Comparison of ENCODE assay signal across 17 cellular contexts in genomic region chr5:143624465-143624864, GRCh38.
A peak's percentile ranks its signal among the peaks of the same experiment; 100 is the strongest.
DNase-seq lines count a peak whose midpoint lies in the region; ATAC-seq and TF ChIP-seq lines count a peak whose summit lies in the region.
"Had no signal": no experiment of that assay in that cellular context is flagged by ENCODE, and none has a peak within 500 bp of the region (broad histone marks: within the 10 kb centered on the region; RNA-seq: fewer than 3 reads in every experiment).

No MANE protein-coding gene starts in this region.

- no peaks in the 10 kb centered on the region for H3K4me1 Mint-ChIP-seq in activated CD4-positive, alpha-beta T cell treated with anti-CD3 and anti-CD28 coated beads, Interleukin-2, amount 10 ng/mL, durations not matched to agents 7 days and 5 days
- H3K4me1 Mint-ChIP-seq in activated CD4-positive, alpha-beta T cell treated with anti-CD3 and anti-CD28 coated beads for 36 hours, result no peaks in the 10 kb centered on the region
- peaks cover 12% of the 10 kb centered on the region for H3K4me1 Mint-ChIP-seq in nephron progenitor cell
- H3K4me1 Mint-ChIP-seq: CD8-positive, alpha-beta memory T cell had no signal

- no peaks in the 10 kb centered on the region for H3K4me1 ChIP-seq in esophagus muscularis mucosa

- H3K27me3 ChIP-seq in esophagus muscularis mucosa, result no peaks in the 10 kb centered on the region
- H3K27me3 ChIP-seq: BLaER1 had no signal

- no peak overlapping the region for H3K4me3 ChIP-seq in esophagus muscularis mucosa
- H3K4me3 ChIP-seq: BLaER1, GM23248 had no signal

- peaks cover 3% of the 10 kb centered on the region for H3K36me3 Mint-ChIP-seq in activated CD4-positive, alpha-beta T cell treated with anti-CD3 and anti-CD28 coated beads, Interleukin-2, amount 10 ng/mL, durations not matched to agents 7 days and 5 days (ENCODE audit: low read depth)
- no peaks in the 10 kb centered on the region for H3K36me3 Mint-ChIP-seq in activated CD4-positive, alpha-beta T cell treated with anti-CD3 and anti-CD28 coated beads for 36 hours (ENCODE audit: low read depth)
- no peaks in the 10 kb centered on the region for H3K36me3 Mint-ChIP-seq in nephron progenitor cell (ENCODE audit: low read depth)

- DNase-seq in activated CD4-positive, alpha-beta T cell treated with anti-CD3 and anti-CD28 coated beads, Interleukin-2, amount 10 ng/mL, durations not matched to agents 7 days and 5 days, result no peak
- no peak for DNase-seq in activated CD4-positive, alpha-beta T cell treated with anti-CD3 and anti-CD28 coated beads for 36 hours
- DNase-seq in EL (peak; percentile 21), esophagus muscularis mucosa (ENCODE audit: extremely low spot score) (peak; percentile 66), nephron progenitor cell (no peak)
- DNase-seq: AML-193; CD8-positive, alpha-beta memory T cell; DMS 273 treated with DMSO at 0.1 percent for 48 hours; GDM1; GM23248; KBM-7 had no signal

- H3K9me3 Mint-ChIP-seq in activated CD4-positive, alpha-beta T cell treated with anti-CD3 and anti-CD28 coated beads, Interleukin-2, amount 10 ng/mL, durations not matched to agents 7 days and 5 days, result peaks cover 4% of the 10 kb centered on the region
- H3K9me3 Mint-ChIP-seq in activated CD4-positive, alpha-beta T cell treated with anti-CD3 and anti-CD28 coated beads for 36 hours (ENCODE audit: low read depth), result no peaks in the 10 kb centered on the region
- H3K9me3 Mint-ChIP-seq in nephron progenitor cell, result no peaks in the 10 kb centered on the region

- ATAC-seq in activated CD4-positive, alpha-beta T cell treated with anti-CD3 and anti-CD28 coated beads for 36 hours, result no peak
- ATAC-seq in HG03439 (IDR thresholded peaks at IDR 0.05; ENCODE audit: unreplicated experiment) (no peak), GM21367 (IDR thresholded peaks at IDR 0.05; ENCODE audit: unreplicated experiment) (no peak)
- ATAC-seq: HCT116 had no signal

- no peaks in the 10 kb centered on the region for H3K27me3 Mint-ChIP-seq in activated CD4-positive, alpha-beta T cell treated with anti-CD3 and anti-CD28 coated beads, Interleukin-2, amount 10 ng/mL, durations not matched to agents 7 days and 5 days
- peaks cover 3% of the 10 kb centered on the region for H3K27me3 Mint-ChIP-seq in activated CD4-positive, alpha-beta T cell treated with anti-CD3 and anti-CD28 coated beads for 36 hours
- H3K27me3 Mint-ChIP-seq in nephron progenitor cell (ENCODE audit: low read depth, poor library complexity), result peaks cover 6% of the 10 kb centered on the region

- intact Hi-C loops in activated CD4-positive, alpha-beta T cell treated with anti-CD3 and anti-CD28 coated beads for 36 hours (cut with DNase I, micrococcal nuclease), result no loop called here
- intact Hi-C loops in esophagus muscularis mucosa (cut with DNase I), result no loop called here

- CTCF ChIA-PET in activated CD4-positive, alpha-beta T cell treated with anti-CD3 and anti-CD28 coated beads, Interleukin-2, amount 10 ng/mL, durations not matched to agents 7 days and 5 days (lab: Charles Lee), result no interaction called here
- CTCF ChIA-PET in activated CD4-positive, alpha-beta T cell treated with anti-CD3 and anti-CD28 coated beads for 36 hours (lab: Charles Lee), result interaction anchor here (1.1 to 1.4 kb wide), 2 partner anchors 9 to 607 kb away, joined by 4 to 5 read pairs; no protein-coding TSS in a partner anchor

- TF ChIP-seq CTCF in esophagus muscularis mucosa (IDR thresholded peaks at IDR 0.05) (no peak), nephron progenitor cell (IDR thresholded peaks at IDR 0.05) (no peak)

- 77% methylated on average over 4 of the region's 4 CpGs for WGBS in esophagus muscularis mucosa

- no peak for TF ChIP-seq POLR2A in esophagus muscularis mucosa (IDR thresholded peaks at IDR 0.05; ENCODE audit: low read depth)

- peak overlapping the region; percentile 61 for H3K27ac Mint-ChIP-seq in activated CD4-positive, alpha-beta T cell treated with anti-CD3 and anti-CD28 coated beads, Interleukin-2, amount 10 ng/mL, durations not matched to agents 7 days and 5 days
- H3K27ac Mint-ChIP-seq in activated CD4-positive, alpha-beta T cell treated with anti-CD3 and anti-CD28 coated beads for 36 hours, result no peak overlapping the region
- H3K27ac Mint-ChIP-seq in nephron progenitor cell, result no peak overlapping the region

- POLR2A ChIA-PET in activated CD4-positive, alpha-beta T cell treated with anti-CD3 and anti-CD28 coated beads, Interleukin-2, amount 10 ng/mL, durations not matched to agents 7 days and 5 days (lab: Charles Lee), result no interaction called here
- POLR2A ChIA-PET in activated CD4-positive, alpha-beta T cell treated with anti-CD3 and anti-CD28 coated beads for 36 hours (lab: Charles Lee), result no interaction called here

- H3K4me3 Mint-ChIP-seq in activated CD4-positive, alpha-beta T cell treated with anti-CD3 and anti-CD28 coated beads, Interleukin-2, amount 10 ng/mL, durations not matched to agents 7 days and 5 days, result no peak overlapping the region
- H3K4me3 Mint-ChIP-seq in activated CD4-positive, alpha-beta T cell treated with anti-CD3 and anti-CD28 coated beads for 36 hours, result no peak overlapping the region
- H3K4me3 Mint-ChIP-seq in nephron progenitor cell, result no peak overlapping the region
- H3K4me3 Mint-ChIP-seq: CD8-positive, alpha-beta memory T cell had no signal

- H3K36me3 ChIP-seq in esophagus muscularis mucosa, result no peaks in the 10 kb centered on the region
- H3K36me3 ChIP-seq: BLaER1 had no signal

- no peaks in the 10 kb centered on the region for H3K9me3 ChIP-seq in esophagus muscularis mucosa

- no peak overlapping the region for H3K27ac ChIP-seq in esophagus muscularis mucosa (replicated peaks in 1 of 4)
- H3K27ac ChIP-seq: 22Rv1, GM23248, HL-60 had no signal

- TF ChIP-seq EP300 in esophagus muscularis mucosa (IDR thresholded peaks at IDR 0.05), result no peak

Comparison
In these comparisons a context has a peak if more than half of its experiments do, and no peak if none do; other contexts are left out.
1. DNase-seq: peak in EL (single experiment) and esophagus muscularis mucosa (single experiment); none in activated CD4-positive, alpha-beta T cell treated with anti-CD3 and anti-CD28 coated beads, Interleukin-2, amount 10 ng/mL, durations not matched to agents 7 days and 5 days (single experiment), activated CD4-positive, alpha-beta T cell treated with anti-CD3 and anti-CD28 coated beads for 36 hours (single experiment) and nephron progenitor cell (single experiment).